Comparison of ENCODE assay signal across 1 cellular context in the genomic region with DNA sequence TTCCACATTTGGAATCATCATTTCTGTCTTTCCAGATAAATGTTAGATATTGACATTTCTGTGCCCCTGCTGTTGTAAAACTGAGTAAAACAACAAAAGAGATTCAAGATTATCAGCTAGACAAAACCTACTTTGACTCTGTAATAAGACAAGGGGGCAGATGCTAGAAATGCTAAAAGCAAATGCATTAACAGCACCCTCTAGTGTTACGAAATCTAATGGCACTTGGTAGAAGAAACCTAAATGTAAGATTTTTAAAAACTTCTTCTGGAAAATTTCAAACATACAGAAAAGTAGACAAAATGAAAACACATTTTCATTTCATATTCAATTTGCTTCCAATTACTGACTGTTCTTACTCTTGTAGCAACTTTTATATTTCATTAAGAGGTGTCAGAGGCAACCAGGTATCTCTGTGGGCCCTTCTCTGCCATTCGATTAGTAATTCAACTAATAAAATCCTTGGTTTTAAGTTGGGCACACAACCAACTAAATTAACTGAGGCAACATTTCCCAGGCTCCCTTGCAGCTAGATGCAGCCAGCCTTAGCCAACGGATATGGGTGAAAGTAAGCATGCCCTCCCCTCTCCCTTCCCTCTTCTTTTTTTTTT.
TF ChIP-seq lines count a peak whose summit lies in the region.

No MANE protein-coding gene starts in this region.

TF ChIP-seq in HepG2, 621 proteins besides CTCF, POLR2A, EP300 and RAD21 (continued from another document and continues in another):
- TF ChIP-seq, protein P1, sequence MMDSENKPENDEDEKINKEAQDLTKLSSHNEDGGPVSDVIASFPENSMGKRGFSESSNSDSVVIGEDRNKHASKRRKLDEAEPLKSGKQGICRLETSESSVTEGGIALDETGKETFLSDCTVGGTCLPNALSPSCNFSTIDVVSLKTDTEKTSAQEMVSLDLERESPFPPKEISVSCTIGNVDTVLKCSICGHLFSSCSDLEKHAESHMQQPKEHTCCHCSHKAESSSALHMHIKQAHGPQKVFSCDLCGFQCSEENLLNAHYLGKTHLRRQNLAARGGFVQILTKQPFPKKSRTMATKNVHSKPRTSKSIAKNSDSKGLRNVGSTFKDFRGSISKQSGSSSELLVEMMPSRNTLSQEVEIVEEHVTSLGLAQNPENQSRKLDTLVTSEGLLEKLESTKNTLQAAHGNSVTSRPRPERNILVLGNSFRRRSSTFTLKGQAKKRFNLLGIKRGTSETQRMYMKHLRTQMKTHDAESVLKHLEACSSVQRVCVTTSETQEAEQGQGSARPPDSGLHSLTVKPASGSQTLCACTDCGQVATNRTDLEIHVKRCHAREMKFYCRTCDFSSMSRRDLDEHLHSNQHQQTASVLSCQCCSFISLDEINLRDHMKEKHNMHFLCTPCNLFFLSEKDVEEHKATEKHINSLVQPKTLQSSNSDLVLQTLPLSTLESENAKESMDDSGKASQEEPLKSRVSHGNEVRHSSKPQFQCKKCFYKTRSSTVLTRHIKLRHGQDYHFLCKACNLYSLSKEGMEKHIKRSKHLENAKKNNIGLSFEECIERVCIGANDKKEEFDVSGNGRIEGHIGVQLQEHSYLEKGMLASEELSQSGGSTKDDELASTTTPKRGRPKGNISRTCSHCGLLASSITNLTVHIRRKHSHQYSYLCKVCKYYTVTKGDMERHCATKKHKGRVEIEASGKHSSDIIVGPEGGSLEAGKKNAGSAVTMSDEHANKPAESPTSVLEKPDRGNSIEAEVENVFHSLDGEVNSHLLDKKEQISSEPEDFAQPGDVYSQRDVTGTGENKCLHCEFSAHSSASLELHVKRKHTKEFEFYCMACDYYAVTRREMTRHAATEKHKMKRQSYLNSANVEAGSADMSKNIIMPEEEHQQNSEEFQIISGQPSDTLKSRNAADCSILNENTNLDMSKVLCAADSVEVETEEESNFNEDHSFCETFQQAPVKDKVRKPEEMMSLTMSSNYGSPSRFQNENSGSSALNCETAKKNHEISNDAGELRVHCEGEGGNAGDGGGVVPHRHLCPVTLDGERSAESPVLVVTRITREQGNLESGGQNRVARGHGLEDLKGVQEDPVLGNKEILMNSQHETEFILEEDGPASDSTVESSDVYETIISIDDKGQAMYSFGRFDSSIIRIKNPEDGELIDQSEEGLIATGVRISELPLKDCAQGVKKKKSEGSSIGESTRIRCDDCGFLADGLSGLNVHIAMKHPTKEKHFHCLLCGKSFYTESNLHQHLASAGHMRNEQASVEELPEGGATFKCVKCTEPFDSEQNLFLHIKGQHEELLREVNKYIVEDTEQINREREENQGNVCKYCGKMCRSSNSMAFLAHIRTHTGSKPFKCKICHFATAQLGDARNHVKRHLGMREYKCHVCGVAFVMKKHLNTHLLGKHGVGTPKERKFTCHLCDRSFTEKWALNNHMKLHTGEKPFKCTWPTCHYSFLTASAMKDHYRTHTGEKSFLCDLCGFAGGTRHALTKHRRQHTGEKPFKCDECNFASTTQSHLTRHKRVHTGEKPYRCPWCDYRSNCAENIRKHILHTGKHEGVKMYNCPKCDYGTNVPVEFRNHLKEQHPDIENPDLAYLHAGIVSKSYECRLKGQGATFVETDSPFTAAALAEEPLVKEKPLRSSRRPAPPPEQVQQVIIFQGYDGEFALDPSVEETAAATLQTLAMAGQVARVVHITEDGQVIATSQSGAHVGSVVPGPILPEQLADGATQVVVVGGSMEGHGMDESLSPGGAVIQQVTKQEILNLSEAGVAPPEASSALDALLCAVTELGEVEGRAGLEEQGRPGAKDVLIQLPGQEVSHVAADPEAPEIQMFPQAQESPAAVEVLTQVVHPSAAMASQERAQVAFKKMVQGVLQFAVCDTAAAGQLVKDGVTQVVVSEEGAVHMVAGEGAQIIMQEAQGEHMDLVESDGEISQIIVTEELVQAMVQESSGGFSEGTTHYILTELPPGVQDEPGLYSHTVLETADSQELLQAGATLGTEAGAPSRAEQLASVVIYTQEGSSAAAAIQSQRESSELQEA (CRISPR knock-in tag; IDR thresholded peaks at IDR 0.05; ENCODE audit: not compliant biosample characterization): no peak
- TF ChIP-seq FOXK1 (CRISPR knock-in tag; IDR thresholded peaks at IDR 0.05; ENCODE audit: borderline replicate concordance, low read depth) (no peak), ZNF260 (CRISPR knock-in tag; IDR thresholded peaks at IDR 0.05; ENCODE audit: borderline replicate concordance, low read depth) (no peak), IKZF4 (CRISPR knock-in tag; IDR thresholded peaks at IDR 0.05; ENCODE audit: borderline replicate concordance, low read depth, not compliant biosample characterization) (no peak), NFIC (IDR thresholded peaks at IDR 0.05; ENCODE audit: low read length) (no peak), ZFP36 (IDR thresholded peaks at IDR 0.05; ENCODE audit: borderline replicate concordance, low read depth, low read length, partially characterized antibody) (no peak), NFKBIZ (CRISPR knock-in tag; IDR thresholded peaks at IDR 0.05) (no peak), ZNF879 (CRISPR knock-in tag; IDR thresholded peaks at IDR 0.05) (no peak), CBX2 (IDR thresholded peaks at IDR 0.05; ENCODE audit: low read depth, low read length) (no peak), CBX2 (CRISPR knock-in tag; IDR thresholded peaks at IDR 0.05; ENCODE audit: low read depth) (no peak), DMTF1 (CRISPR knock-in tag; IDR thresholded peaks at IDR 0.05) (no peak), RXRB (CRISPR knock-in tag; IDR thresholded peaks at IDR 0.05; ENCODE audit: borderline replicate concordance) (0 out of 2 replicates have a peak, but pooled peaks have one; percentile 51), KMT2A (CRISPR knock-in tag; IDR thresholded peaks at IDR 0.05) (no peak), SOX13 (IDR thresholded peaks at IDR 0.05) (no peak), SOX13 (CRISPR knock-in tag; conservative IDR thresholded peaks at IDR 0.05 in 1 of 2, IDR thresholded peaks at IDR 0.05 in 1 of 2) (no peak), CHCHD3 (CRISPR knock-in tag; IDR thresholded peaks at IDR 0.05) (no peak), ZNF720 (CRISPR knock-in tag; IDR thresholded peaks at IDR 0.05) (no peak), HNRNPUL1 (IDR thresholded peaks at IDR 0.05; ENCODE audit: low read depth, low read length) (no peak), RFXAP (CRISPR knock-in tag; IDR thresholded peaks at IDR 0.05; ENCODE audit: borderline replicate concordance) (no peak), MAFK (conservative IDR thresholded peaks at IDR 0.05 in 1 of 2, IDR thresholded peaks at IDR 0.05 in 1 of 2; ENCODE audit: low read length in 2 of 2) (no peak), ZNF570 (CRISPR knock-in tag; IDR thresholded peaks at IDR 0.05; ENCODE audit: borderline replicate concordance) (no peak), ZNF703 (CRISPR knock-in tag; IDR thresholded peaks at IDR 0.05; ENCODE audit: borderline replicate concordance) (no peak), CBFB (CRISPR knock-in tag; IDR thresholded peaks at IDR 0.05) (no peak), TCF7 (IDR thresholded peaks at IDR 0.05; ENCODE audit: low read depth) (no peak), ZNF644 (CRISPR knock-in tag; IDR thresholded peaks at IDR 0.05; ENCODE audit: low read depth) (no peak), MAZ (IDR thresholded peaks at IDR 0.05; ENCODE audit: borderline replicate concordance, low read depth, low read length) (no peak), MAZ (CRISPR knock-in tag; IDR thresholded peaks at IDR 0.05; ENCODE audit: low read depth) (no peak), POLR2AphosphoS5 (IDR thresholded peaks at IDR 0.05; ENCODE audit: low read depth, low read length) (no peak)
- TF ChIP-seq, protein P2, sequence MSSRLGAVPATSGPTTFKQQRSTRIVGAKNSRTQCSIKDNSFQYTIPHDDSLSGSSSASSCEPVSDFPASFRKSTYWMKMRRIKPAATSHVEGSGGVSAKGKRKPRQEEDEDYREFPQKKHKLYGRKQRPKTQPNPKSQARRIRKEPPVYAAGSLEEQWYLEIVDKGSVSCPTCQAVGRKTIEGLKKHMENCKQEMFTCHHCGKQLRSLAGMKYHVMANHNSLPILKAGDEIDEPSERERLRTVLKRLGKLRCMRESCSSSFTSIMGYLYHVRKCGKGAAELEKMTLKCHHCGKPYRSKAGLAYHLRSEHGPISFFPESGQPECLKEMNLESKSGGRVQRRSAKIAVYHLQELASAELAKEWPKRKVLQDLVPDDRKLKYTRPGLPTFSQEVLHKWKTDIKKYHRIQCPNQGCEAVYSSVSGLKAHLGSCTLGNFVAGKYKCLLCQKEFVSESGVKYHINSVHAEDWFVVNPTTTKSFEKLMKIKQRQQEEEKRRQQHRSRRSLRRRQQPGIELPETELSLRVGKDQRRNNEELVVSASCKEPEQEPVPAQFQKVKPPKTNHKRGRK (CRISPR knock-in tag; IDR thresholded peaks at IDR 0.05): no peak
- TF ChIP-seq, protein P3, sequence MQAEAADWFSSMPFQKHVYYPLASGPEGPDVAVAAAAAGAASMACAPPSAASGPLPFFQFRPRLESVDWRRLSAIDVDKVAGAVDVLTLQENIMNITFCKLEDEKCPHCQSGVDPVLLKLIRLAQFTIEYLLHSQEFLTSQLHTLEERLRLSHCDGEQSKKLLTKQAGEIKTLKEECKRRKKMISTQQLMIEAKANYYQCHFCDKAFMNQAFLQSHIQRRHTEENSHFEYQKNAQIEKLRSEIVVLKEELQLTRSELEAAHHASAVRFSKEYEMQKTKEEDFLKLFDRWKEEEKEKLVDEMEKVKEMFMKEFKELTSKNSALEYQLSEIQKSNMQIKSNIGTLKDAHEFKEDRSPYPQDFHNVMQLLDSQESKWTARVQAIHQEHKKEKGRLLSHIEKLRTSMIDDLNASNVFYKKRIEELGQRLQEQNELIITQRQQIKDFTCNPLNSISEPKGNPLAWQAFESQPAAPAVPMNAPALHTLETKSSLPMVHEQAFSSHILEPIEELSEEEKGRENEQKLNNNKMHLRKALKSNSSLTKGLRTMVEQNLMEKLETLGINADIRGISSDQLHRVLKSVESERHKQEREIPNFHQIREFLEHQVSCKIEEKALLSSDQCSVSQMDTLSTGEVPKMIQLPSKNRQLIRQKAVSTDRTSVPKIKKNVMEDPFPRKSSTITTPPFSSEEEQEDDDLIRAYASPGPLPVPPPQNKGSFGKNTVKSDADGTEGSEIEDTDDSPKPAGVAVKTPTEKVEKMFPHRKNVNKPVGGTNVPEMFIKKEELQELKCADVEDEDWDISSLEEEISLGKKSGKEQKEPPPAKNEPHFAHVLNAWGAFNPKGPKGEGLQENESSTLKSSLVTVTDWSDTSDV (CRISPR knock-in tag; IDR thresholded peaks at IDR 0.05): no peak
- TF ChIP-seq, protein P4, sequence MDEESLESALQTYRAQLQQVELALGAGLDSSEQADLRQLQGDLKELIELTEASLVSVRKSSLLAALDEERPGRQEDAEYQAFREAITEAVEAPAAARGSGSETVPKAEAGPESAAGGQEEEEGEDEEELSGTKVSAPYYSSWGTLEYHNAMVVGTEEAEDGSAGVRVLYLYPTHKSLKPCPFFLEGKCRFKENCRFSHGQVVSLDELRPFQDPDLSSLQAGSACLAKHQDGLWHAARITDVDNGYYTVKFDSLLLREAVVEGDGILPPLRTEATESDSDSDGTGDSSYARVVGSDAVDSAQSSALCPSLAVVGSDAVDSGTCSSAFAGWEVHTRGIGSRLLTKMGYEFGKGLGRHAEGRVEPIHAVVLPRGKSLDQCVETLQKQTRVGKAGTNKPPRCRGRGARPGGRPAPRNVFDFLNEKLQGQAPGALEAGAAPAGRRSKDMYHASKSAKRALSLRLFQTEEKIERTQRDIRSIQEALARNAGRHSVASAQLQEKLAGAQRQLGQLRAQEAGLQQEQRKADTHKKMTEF (CRISPR knock-in tag; IDR thresholded peaks at IDR 0.05): 0 out of 2 replicates have a peak, but pooled peaks have one; percentile 21
- TF ChIP-seq, protein P5, sequence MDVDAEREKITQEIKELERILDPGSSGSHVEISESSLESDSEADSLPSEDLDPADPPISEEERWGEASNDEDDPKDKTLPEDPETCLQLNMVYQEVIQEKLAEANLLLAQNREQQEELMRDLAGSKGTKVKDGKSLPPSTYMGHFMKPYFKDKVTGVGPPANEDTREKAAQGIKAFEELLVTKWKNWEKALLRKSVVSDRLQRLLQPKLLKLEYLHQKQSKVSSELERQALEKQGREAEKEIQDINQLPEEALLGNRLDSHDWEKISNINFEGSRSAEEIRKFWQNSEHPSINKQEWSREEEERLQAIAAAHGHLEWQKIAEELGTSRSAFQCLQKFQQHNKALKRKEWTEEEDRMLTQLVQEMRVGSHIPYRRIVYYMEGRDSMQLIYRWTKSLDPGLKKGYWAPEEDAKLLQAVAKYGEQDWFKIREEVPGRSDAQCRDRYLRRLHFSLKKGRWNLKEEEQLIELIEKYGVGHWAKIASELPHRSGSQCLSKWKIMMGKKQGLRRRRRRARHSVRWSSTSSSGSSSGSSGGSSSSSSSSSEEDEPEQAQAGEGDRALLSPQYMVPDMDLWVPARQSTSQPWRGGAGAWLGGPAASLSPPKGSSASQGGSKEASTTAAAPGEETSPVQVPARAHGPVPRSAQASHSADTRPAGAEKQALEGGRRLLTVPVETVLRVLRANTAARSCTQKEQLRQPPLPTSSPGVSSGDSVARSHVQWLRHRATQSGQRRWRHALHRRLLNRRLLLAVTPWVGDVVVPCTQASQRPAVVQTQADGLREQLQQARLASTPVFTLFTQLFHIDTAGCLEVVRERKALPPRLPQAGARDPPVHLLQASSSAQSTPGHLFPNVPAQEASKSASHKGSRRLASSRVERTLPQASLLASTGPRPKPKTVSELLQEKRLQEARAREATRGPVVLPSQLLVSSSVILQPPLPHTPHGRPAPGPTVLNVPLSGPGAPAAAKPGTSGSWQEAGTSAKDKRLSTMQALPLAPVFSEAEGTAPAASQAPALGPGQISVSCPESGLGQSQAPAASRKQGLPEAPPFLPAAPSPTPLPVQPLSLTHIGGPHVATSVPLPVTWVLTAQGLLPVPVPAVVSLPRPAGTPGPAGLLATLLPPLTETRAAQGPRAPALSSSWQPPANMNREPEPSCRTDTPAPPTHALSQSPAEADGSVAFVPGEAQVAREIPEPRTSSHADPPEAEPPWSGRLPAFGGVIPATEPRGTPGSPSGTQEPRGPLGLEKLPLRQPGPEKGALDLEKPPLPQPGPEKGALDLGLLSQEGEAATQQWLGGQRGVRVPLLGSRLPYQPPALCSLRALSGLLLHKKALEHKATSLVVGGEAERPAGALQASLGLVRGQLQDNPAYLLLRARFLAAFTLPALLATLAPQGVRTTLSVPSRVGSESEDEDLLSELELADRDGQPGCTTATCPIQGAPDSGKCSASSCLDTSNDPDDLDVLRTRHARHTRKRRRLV (CRISPR knock-in tag; IDR thresholded peaks at IDR 0.05): no peak
